In genomic region chr7:460374-461117, GRCh38 we compare ENCODE assay signal across 10 cellular contexts. TPM values are rescaled to one million over a fixed set of nuclear protein-coding genes. Genes with fewer than 3 reads are reported as not detected.
DNase-seq lines count a peak whose midpoint lies in the region; ATAC-seq lines count a peak whose summit lies in the region.
"Had no signal": no experiment of that assay in that cellular context is flagged by ENCODE, and none has a peak within 500 bp of the region (broad histone marks: within the 10 kb centered on the region; RNA-seq: fewer than 3 reads in every experiment).

No MANE protein-coding gene starts in this region.

- peak overlapping the region; percentile 45 for H3K4me2 ChIP-seq in trophoblast cell (ENCODE audit: low read length)

- H3K4me3 Mint-ChIP-seq in T-helper 17 cell: no peak overlapping the region
- H3K4me3 Mint-ChIP-seq: effector memory CD8-positive, alpha-beta T cell had no signal

- no peaks in the 10 kb centered on the region for H3K36me3 ChIP-seq in trophoblast cell (ENCODE audit: control insufficient read depth in 1 of 2, insufficient read depth in 2 of 2, low read length in 2 of 2)

- no peak overlapping the region for H2BK5ac ChIP-seq in trophoblast cell (ENCODE audit: low read depth, low read length, poor library complexity)

- H3K23ac ChIP-seq in trophoblast cell (ENCODE audit: low read length): no peak overlapping the region

- no peak overlapping the region for H3K27ac Mint-ChIP-seq in T-helper 17 cell
- H3K27ac Mint-ChIP-seq: effector memory CD8-positive, alpha-beta T cell had no signal

- ATAC-seq in left ventricle myocardium superior (peak; percentile 56), HG02588 (IDR thresholded peaks at IDR 0.05; ENCODE audit: unreplicated experiment) (no peak), T-helper 17 cell (no peak)
- ATAC-seq: effector memory CD8-positive, alpha-beta T cell had no signal

- DNase-seq in ELR (ENCODE audit: low read depth): peak; percentile 52
- peak; percentile 70 for DNase-seq in astrocyte of the hippocampus (ENCODE audit: low read depth, low spot score)
- no peak for DNase-seq in left ventricle myocardium superior
- DNase-seq in trophoblast cell: no peak
- DNase-seq in NCI-H526 treated with DMSO at 0.1 percent for 48 hours (lab: John Stamatoyannopoulos, UW): no peak
- no peak for DNase-seq in NCI-H69 (lab: John Stamatoyannopoulos, UW)
- no peak for DNase-seq in T-helper 17 cell
- DNase-seq: effector memory CD8-positive, alpha-beta T cell had no signal

- no peak overlapping the region for H3K9ac ChIP-seq in trophoblast cell (ENCODE audit: low read length)

- H4K91ac ChIP-seq in trophoblast cell (ENCODE audit: low read depth, low read length): peak overlapping the region; percentile 45

- peaks cover 14% of the 10 kb centered on the region for H3K79me1 ChIP-seq in trophoblast cell (ENCODE audit: low read length)

- H4K12ac ChIP-seq in trophoblast cell (ENCODE audit: low read depth, low read length): no peak overlapping the region

- peaks cover 3% of the 10 kb centered on the region for H3K9me3 ChIP-seq in trophoblast cell (ENCODE audit: insufficient read depth, low read depth, low read length)
- no peaks in the 10 kb centered on the region for H3K9me3 ChIP-seq in T-helper 17 cell (ENCODE audit: control insufficient read depth, low read length, poor library complexity, severe bottlenecking)

- H2AK5ac ChIP-seq in trophoblast cell (ENCODE audit: low read length): no peak overlapping the region

- no CpG with 5 or more reads among the region's 26 CpGs for WGBS in trophoblast cell (ENCODE audit: extremely low coverage, insufficient coverage, insufficient read length)

- H3K36me3 Mint-ChIP-seq in T-helper 17 cell (ENCODE audit: low read depth): no peaks in the 10 kb centered on the region

- H3K4ac ChIP-seq in trophoblast cell (ENCODE audit: low read depth, low read length): no peak overlapping the region

- H3K4me3 ChIP-seq in trophoblast cell (ENCODE audit: low read depth, low read length): no peak overlapping the region

- peak overlapping the region; percentile 64 for H4K8ac ChIP-seq in trophoblast cell (ENCODE audit: low read depth, low read length)

- peak overlapping the region; percentile 60 for H3K18ac ChIP-seq in trophoblast cell (ENCODE audit: low read length)

- H3K4me1 Mint-ChIP-seq in T-helper 17 cell: no peaks in the 10 kb centered on the region

- H3K4me1 ChIP-seq in trophoblast cell (ENCODE audit: control insufficient read depth in 1 of 2, insufficient read depth in 2 of 2, low read length in 2 of 2): peaks cover 32 to 34% of the 10 kb centered on the region in 2 experiments

- H2AFZ ChIP-seq in trophoblast cell (ENCODE audit: insufficient read depth, low read length, poor library complexity): peak overlapping the region; percentile 50

- peak overlapping the region; percentile 23 for H2BK120ac ChIP-seq in trophoblast cell (ENCODE audit: insufficient read depth, low read length, poor library complexity)

- H3K79me2 ChIP-seq in trophoblast cell (ENCODE audit: control insufficient read depth, insufficient read depth, low read length, poor library complexity): no peaks in the 10 kb centered on the region

- no peaks in the 10 kb centered on the region for H3K27me3 ChIP-seq in trophoblast cell (ENCODE audit: insufficient read depth, low read length)

- H3K14ac ChIP-seq in trophoblast cell (ENCODE audit: low read length): peak overlapping the region; percentile 16

- H3K27ac ChIP-seq in trophoblast cell (ENCODE audit: low read depth, low read length): no peak overlapping the region
- H3K27ac ChIP-seq: C4-2B had no signal

- H3K27me3 Mint-ChIP-seq in T-helper 17 cell: peaks cover 5% of the 10 kb centered on the region
- H3K27me3 Mint-ChIP-seq: effector memory CD8-positive, alpha-beta T cell had no signal

- H2BK12ac ChIP-seq in trophoblast cell (ENCODE audit: low read length): peak overlapping the region; percentile 52

- intact Hi-C loops in left ventricle myocardium superior (cut with micrococcal nuclease): no loop called here

RNA-seq across cellular contexts. Expression of gene PDGFA, which starts 59.1 kb away (rescaled TPM):
- 32.7 TPM for total RNA-seq in left ventricle myocardium superior
- polyA plus RNA-seq in trophoblast cell (2013): 9.7 and 10.6 TPM in 2 replicates
- 10 to 100 TPM in 1 of 2 donors, 1 to 10 TPM in 1; 2.0 to 20.2 TPM for total RNA-seq in T-helper 17 cell

Comparison
In these comparisons a context has a peak if more than half of its experiments do, and no peak if none do; other contexts are left out.
1. DNase-seq: peak in ELR (single experiment) and astrocyte of the hippocampus (single experiment); none in left ventricle myocardium superior (single experiment), trophoblast cell (0 of 2), NCI-H526 treated with DMSO at 0.1 percent for 48 hours (single experiment), NCI-H69 (single experiment) and T-helper 17 cell (0 of 3).